ENCODE assay signal across 27 cellular contexts in the genomic region with DNA sequence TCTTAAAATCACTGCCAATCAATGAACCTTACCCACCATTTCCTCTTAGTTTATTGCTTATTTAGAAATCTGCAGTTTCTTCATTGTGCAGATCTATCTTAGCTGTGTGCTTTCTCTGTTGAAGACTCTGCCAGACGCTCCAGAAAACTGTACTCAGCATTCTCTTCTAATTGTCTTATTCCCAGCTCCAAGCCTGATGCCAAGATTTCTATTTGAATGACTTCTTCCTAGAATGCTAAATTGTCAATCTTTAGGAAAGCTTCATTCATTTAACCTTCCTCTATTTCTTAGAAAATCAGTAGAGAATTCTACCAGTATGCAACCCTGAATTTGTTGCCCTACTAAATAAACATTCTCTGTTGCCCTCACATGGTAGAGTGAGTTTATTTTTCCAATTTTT.
"Had no signal": no experiment of that assay in that cellular context is flagged by ENCODE, and none has a peak within 500 bp of the region (broad histone marks: within the 10 kb centered on the region; RNA-seq: fewer than 3 reads in every experiment).

No MANE protein-coding gene starts in this region.

- H3K36me3 Mint-ChIP-seq: stimulated activated effector memory CD8-positive, alpha-beta T cell treated with anti-CD3 and anti-CD28 coated beads, Interleukin-12 subunit alpha, Interleukin-12 subunit beta, amount 100 ng/mL, for 72 hours; type B pancreatic cell had no signal

- H3K27ac Mint-ChIP-seq: stimulated activated effector memory CD8-positive, alpha-beta T cell treated with anti-CD3 and anti-CD28 coated beads, Interleukin-12 subunit alpha, Interleukin-12 subunit beta, amount 100 ng/mL, for 72 hours; stimulated activated memory B cell treated with anti-CD40 and anti-IgM and Interleukin-4, amounts not matched to agents 10 μg/mL and 1 μg/mL and 100 μg/mL, for 72 hours; stimulated activated naive B cell treated with anti-CD40 and anti-IgM and Interleukin-4, amounts not matched to agents 10 μg/mL and 1 μg/mL and 100 μg/mL, for 72 hours; stimulated activated naive CD8-positive, alpha-beta T cell treated with anti-CD3 and anti-CD28 coated beads, Interleukin-15, amount 100 ng/mL, for 72 hours; stimulated activated naive CD8-positive, alpha-beta T cell treated with anti-CD3 and anti-CD28 coated beads, Interleukin-15, Interleukin-2, amounts not matched to agents 100 ng/mL and 50 ng/mL, for 24 hours; type B pancreatic cell had no signal

- ATAC-seq: stimulated activated effector memory CD8-positive, alpha-beta T cell treated with anti-CD3 and anti-CD28 coated beads, Interleukin-12 subunit alpha, Interleukin-12 subunit beta, amount 100 ng/mL, for 72 hours; stimulated activated memory B cell treated with anti-CD40 and anti-IgM and Interleukin-4, amounts not matched to agents 10 μg/mL and 1 μg/mL and 100 μg/mL, for 72 hours; stimulated activated naive B cell treated with anti-CD40 and anti-IgM and Interleukin-4, amounts not matched to agents 10 μg/mL and 1 μg/mL and 100 μg/mL, for 72 hours; stimulated activated naive CD8-positive, alpha-beta T cell treated with anti-CD3 and anti-CD28 coated beads, Interleukin-15, amount 100 ng/mL, for 72 hours; stimulated activated naive CD8-positive, alpha-beta T cell treated with anti-CD3 and anti-CD28 coated beads, Interleukin-15, Interleukin-2, amounts not matched to agents 100 U/mL and 50 U/mL, for 24 hours; upper lobe of right lung had no signal

- H3K9me3 Mint-ChIP-seq: stimulated activated memory B cell treated with anti-CD40 and anti-IgM and Interleukin-4, amounts not matched to agents 10 μg/mL and 1 μg/mL and 100 μg/mL, for 72 hours; stimulated activated naive B cell treated with anti-CD40 and anti-IgM and Interleukin-4, amounts not matched to agents 10 μg/mL and 1 μg/mL and 100 μg/mL, for 72 hours; type B pancreatic cell had no signal

- H3K27me3 Mint-ChIP-seq: stimulated activated memory B cell treated with anti-CD40 and anti-IgM and Interleukin-4, amounts not matched to agents 10 μg/mL and 1 μg/mL and 100 μg/mL, for 72 hours; stimulated activated naive B cell treated with anti-CD40 and anti-IgM and Interleukin-4, amounts not matched to agents 10 μg/mL and 1 μg/mL and 100 μg/mL, for 72 hours; stimulated activated naive CD8-positive, alpha-beta T cell treated with anti-CD3 and anti-CD28 coated beads, Interleukin-15, amount 100 ng/mL, for 72 hours; stimulated activated naive CD8-positive, alpha-beta T cell treated with anti-CD3 and anti-CD28 coated beads, Interleukin-15, Interleukin-2, amounts not matched to agents 100 ng/mL and 50 ng/mL, for 24 hours; type B pancreatic cell had no signal

- H3K4me3 ChIP-seq: stomach, suprapubic skin, testis, thoracic aorta, thyroid gland, tibial artery, tibial nerve, transverse colon, upper lobe of left lung, upper lobe of right lung, uterus, vagina had no signal

- H3K27ac ChIP-seq: stomach, suprapubic skin, testis, thoracic aorta, thyroid gland, tibial artery, tibial nerve, transverse colon, upper lobe of left lung, upper lobe of right lung, uterus, vagina had no signal

- H3K36me3 ChIP-seq: stomach, suprapubic skin, thoracic aorta, thyroid gland, tibial artery, tibial nerve, transverse colon, upper lobe of left lung, upper lobe of right lung, uterus, vagina had no signal

- H3K27me3 ChIP-seq: stomach, suprapubic skin, testis, thyroid gland, tibial artery, tibial nerve, transverse colon, upper lobe of left lung, upper lobe of right lung, uterus, vagina had no signal

- H3K4me3 Mint-ChIP-seq: stimulated activated effector memory CD8-positive, alpha-beta T cell treated with anti-CD3 and anti-CD28 coated beads, Interleukin-12 subunit alpha, Interleukin-12 subunit beta, amount 100 ng/mL, for 72 hours; stimulated activated memory B cell treated with anti-CD40 and anti-IgM and Interleukin-4, amounts not matched to agents 10 μg/mL and 1 μg/mL and 100 μg/mL, for 72 hours; stimulated activated naive B cell treated with anti-CD40 and anti-IgM and Interleukin-4, amounts not matched to agents 10 μg/mL and 1 μg/mL and 100 μg/mL, for 72 hours; stimulated activated naive CD8-positive, alpha-beta T cell treated with anti-CD3 and anti-CD28 coated beads, Interleukin-15, amount 100 ng/mL, for 72 hours; stimulated activated naive CD8-positive, alpha-beta T cell treated with anti-CD3 and anti-CD28 coated beads, Interleukin-15, Interleukin-2, amounts not matched to agents 100 ng/mL and 50 ng/mL, for 24 hours; type B pancreatic cell had no signal

- H3K4me1 Mint-ChIP-seq: stimulated activated effector memory CD8-positive, alpha-beta T cell treated with anti-CD3 and anti-CD28 coated beads, Interleukin-12 subunit alpha, Interleukin-12 subunit beta, amount 100 ng/mL, for 72 hours; stimulated activated memory B cell treated with anti-CD40 and anti-IgM and Interleukin-4, amounts not matched to agents 10 μg/mL and 1 μg/mL and 100 μg/mL, for 72 hours; stimulated activated naive B cell treated with anti-CD40 and anti-IgM and Interleukin-4, amounts not matched to agents 10 μg/mL and 1 μg/mL and 100 μg/mL, for 72 hours; stimulated activated naive CD8-positive, alpha-beta T cell treated with anti-CD3 and anti-CD28 coated beads, Interleukin-15, amount 100 ng/mL, for 72 hours had no signal

- H3K9me3 ChIP-seq: stomach, suprapubic skin, testis, thoracic aorta, thyroid gland, tibial artery, tibial nerve, transverse colon, upper lobe of left lung, upper lobe of right lung, uterus, vagina had no signal

- DNase-seq: stimulated activated CD4-positive, alpha-beta T cell treated with anti-CD3 and anti-CD28 coated beads, Interleukin-2, amount 100 ng/mL, for 48 hours; stimulated activated CD4-positive, alpha-beta T cell treated with anti-CD3 and anti-CD28 coated beads, Interleukin-4, amount 100 ng/mL, for 1 hour; stimulated activated CD4-positive, alpha-beta T cell treated with anti-CD3 and anti-CD28 coated beads, Interleukin-4, amount 100 ng/mL, for 24 hours; stimulated activated CD4-positive, alpha-beta T cell treated with anti-CD3 and anti-CD28 coated beads, Interleukin-4, amount 100 ng/mL, for 4 hours; stimulated activated CD8-positive, alpha-beta memory T cell treated with anti-CD3 and anti-CD28 coated beads, Interleukin-4, amount 100 ng/mL, for 48 hours; stimulated activated naive B cell treated with anti-CD40 and anti-IgM and Interleukin-4, amounts not matched to agents 10 μg/mL and 1 μg/mL and 100 μg/mL, for 72 hours; stimulated activated naive CD4-positive, alpha-beta T cell; stimulated activated naive CD4-positive, alpha-beta T cell treated with Interleukin-2 at 50 U/mL for 16 hours; stimulated activated naive CD8-positive, alpha-beta T cell treated with anti-CD3 and anti-CD28 coated beads, Interleukin-15, amount 100 ng/mL, for 72 hours; stimulated activated naive CD8-positive, alpha-beta T cell treated with anti-CD3 and anti-CD28 coated beads, Interleukin-15, Interleukin-2, amounts not matched to agents 100 U/mL and 50 U/mL, for 24 hours; stomach; testis; thyroid gland; tibial artery; transverse colon; trophoblast cell; upper lobe of left lung; upper lobe of right lung; uterus had no signal
